Comparison of ENCODE assay signal across 21 cellular contexts in genomic region chr3:64815691-64816225, GRCh38.
DNase-seq lines count a peak whose midpoint lies in the region; TF ChIP-seq lines count a peak whose summit lies in the region.
"Had no signal": no experiment of that assay in that cellular context is flagged by ENCODE, and none has a peak within 500 bp of the region (broad histone marks: within the 10 kb centered on the region; RNA-seq: fewer than 3 reads in every experiment).

No MANE protein-coding gene starts in this region.

- no peak overlapping the region for H3K4me3 ChIP-seq in MM.1S (ENCODE audit: low read length)
- no peak overlapping the region for H3K4me3 ChIP-seq in mesodermal cell (ENCODE audit: extremely low read depth, insufficient read depth, low read length, poor library complexity, severe bottlenecking)
- peak overlapping the region in 1 of 5 donors; percentile 9 for H3K4me3 ChIP-seq in subcutaneous abdominal adipose tissue (ENCODE audit: low read depth in 1 of 5, low read length in 5 of 5)
- H3K4me3 ChIP-seq: body of pancreas, GM23248, prostate gland had no signal

- H3K4me3 Mint-ChIP-seq in brain (peak overlapping the region in 1 of 5 experiments; percentile 37), type B pancreatic cell (no peak overlapping the region)
- H3K4me3 Mint-ChIP-seq: activated naive CD4-positive, alpha-beta T cell treated with anti-CD3 and anti-CD28 coated beads for 36 hours; B cell; naive thymus-derived CD4-positive, alpha-beta T cell had no signal

- H3K27ac ChIP-seq in MM.1S (ENCODE audit: low read length) (no peak overlapping the region), mesodermal cell (ENCODE audit: low read depth, low read length, severe bottlenecking) (peak overlapping the region; percentile 17), subcutaneous abdominal adipose tissue (ENCODE audit: low read depth, low read length) (peak overlapping the region; percentile 38)
- H3K27ac ChIP-seq: body of pancreas, GM23248, prostate gland had no signal

- H3K4me1 Mint-ChIP-seq in brain, result peaks cover 47% of the 10 kb centered on the region
- H3K4me1 Mint-ChIP-seq in type B pancreatic cell (ENCODE audit: unreplicated experiment), result peaks cover 26% of the 10 kb centered on the region
- H3K4me1 Mint-ChIP-seq: B cell; naive thymus-derived CD4-positive, alpha-beta T cell had no signal

- no peaks in the 10 kb centered on the region for H3K9me2 ChIP-seq in MM.1S (replicated peaks; ENCODE audit: insufficient read depth, low read length)

- H3K79me2 ChIP-seq in MM.1S (ENCODE audit: low read length), result no peaks in the 10 kb centered on the region

- H3K27ac Mint-ChIP-seq in brain (peak overlapping the region in 4 of 5 experiments; percentile 51 to 90 (median 74)), type B pancreatic cell (no peak overlapping the region)
- H3K27ac Mint-ChIP-seq: activated naive CD4-positive, alpha-beta T cell treated with anti-CD3 and anti-CD28 coated beads for 36 hours; B cell; naive thymus-derived CD4-positive, alpha-beta T cell had no signal

- no peaks in the 10 kb centered on the region for H3K27me3 ChIP-seq in MM.1S (replicated peaks; ENCODE audit: insufficient read depth, low read length)
- H3K27me3 ChIP-seq in subcutaneous abdominal adipose tissue (ENCODE audit: control insufficient read depth in 5 of 5, insufficient read depth in 4 of 5, low read length in 5 of 5), result no peaks in the 10 kb centered on the region
- H3K27me3 ChIP-seq: body of pancreas had no signal

- peaks cover 5% of the 10 kb centered on the region for H3K36me3 Mint-ChIP-seq in brain
- H3K36me3 Mint-ChIP-seq in type B pancreatic cell, result no peaks in the 10 kb centered on the region
- H3K36me3 Mint-ChIP-seq: naive thymus-derived CD4-positive, alpha-beta T cell had no signal

- H3K9ac ChIP-seq in MM.1S (ENCODE audit: low read length), result no peak overlapping the region
- no peak overlapping the region for H3K9ac ChIP-seq in subcutaneous abdominal adipose tissue (ENCODE audit: low read length in 5 of 5)
- H3K9ac ChIP-seq: GM23248 had no signal

- H4K20me1 ChIP-seq in MM.1S (ENCODE audit: insufficient read depth, low read length), result no peaks in the 10 kb centered on the region

- no peak overlapping the region for H3K4me2 ChIP-seq in MM.1S (ENCODE audit: low read depth, low read length)

- H3K4me1 ChIP-seq in MM.1S (ENCODE audit: low read length), result no peaks in the 10 kb centered on the region
- H3K4me1 ChIP-seq in mesodermal cell (ENCODE audit: control insufficient read depth, insufficient read depth, low read length, poor library complexity, severe bottlenecking), result peaks cover 33% of the 10 kb centered on the region
- H3K4me1 ChIP-seq in subcutaneous abdominal adipose tissue (ENCODE audit: control insufficient read depth in 5 of 5, insufficient read depth in 5 of 5, low read length in 5 of 5), result peaks cover 2 to 28% (median 20%) of the 10 kb centered on the region in 5 donors
- H3K4me1 ChIP-seq: body of pancreas, prostate gland had no signal

- DNase-seq in MM.1S (peak; percentile 3), mesenteric fat pad (ENCODE audit: low spot score) (no peak), type B pancreatic cell (ENCODE audit: extremely low spot score, unreplicated experiment) (no peak)
- no peak for DNase-seq in stimulated activated CD4-positive, alpha-beta T cell treated with anti-CD3 and anti-CD28 coated beads, Interleukin-4, amount 100 ng/mL, for 24 hours
- DNase-seq in activated CD8-positive, alpha-beta memory T cell treated with anti-CD3 and anti-CD28 coated beads for 24 hours, result no peak
- DNase-seq: activated CD4-positive, CD25-positive, alpha-beta regulatory T cell treated with anti-CD3 and anti-CD28 coated beads, Interleukin-2, amount 50 U/mL, for 72 hours; activated naive CD4-positive, alpha-beta T cell treated with anti-CD3 and anti-CD28 coated beads for 36 hours; DMS153; GM23248; KG1; left colon; naive thymus-derived CD4-positive, alpha-beta T cell; NCI-H1417 treated with DMSO at 0.1 percent for 48 hours; NK-92 treated with Interleukin-12 subunit alpha and Interleukin-12 subunit beta, amount 100 ng/mL, for 24 hours; T-helper 9 cell had no signal

- H3K27me3 Mint-ChIP-seq in brain (peaks cover 7% of the 10 kb centered on the region), type B pancreatic cell (peaks cover 7% of the 10 kb centered on the region)
- H3K27me3 Mint-ChIP-seq: B cell had no signal

- no peaks in the 10 kb centered on the region for H3F3A ChIP-seq in MM.1S (ENCODE audit: insufficient read depth, low read length)

- TF ChIP-seq CTCF in MM.1S (IDR thresholded peaks at IDR 0.05; ENCODE audit: low read length) (no peak), brain (conservative IDR thresholded peaks at IDR 0.05) (no peak), type B pancreatic cell (conservative IDR thresholded peaks at IDR 0.05) (no peak)

- WGBS in mesodermal cell (ENCODE audit: insufficient coverage in 2 of 2), 2 experiments, result 78 to 88% methylated on average over 3 to 4 of the region's 6 CpGs

- no peak overlapping the region for H2AFZ ChIP-seq in MM.1S (ENCODE audit: low read length)
- H2AFZ ChIP-seq: GM23248 had no signal

- no peaks in the 10 kb centered on the region for H3K9me3 ChIP-seq in MM.1S (replicated peaks; ENCODE audit: insufficient read depth, low read length)
- H3K9me3 ChIP-seq in mesodermal cell (ENCODE audit: control insufficient read depth, low read length), result no peaks in the 10 kb centered on the region
- H3K9me3 ChIP-seq in subcutaneous abdominal adipose tissue (ENCODE audit: control insufficient read depth in 5 of 5, low read length in 5 of 5), result no peaks in the 10 kb centered on the region
- H3K9me3 ChIP-seq: body of pancreas, prostate gland had no signal

- H3K36me3 ChIP-seq in MM.1S (replicated peaks; ENCODE audit: insufficient read depth, low read length), result no peaks in the 10 kb centered on the region
- H3K36me3 ChIP-seq in mesodermal cell (ENCODE audit: control insufficient read depth, insufficient read depth, low read length), result no peaks in the 10 kb centered on the region
- H3K36me3 ChIP-seq in subcutaneous abdominal adipose tissue (ENCODE audit: control insufficient read depth in 5 of 5, insufficient read depth in 5 of 5, low read length in 5 of 5), result peaks cover 0 to 3% (median 0%) of the 10 kb centered on the region in 5 donors
- H3K36me3 ChIP-seq: prostate gland had no signal

- H3K9me3 Mint-ChIP-seq in brain (peaks cover 0 to 4% (median 2%) of the 10 kb centered on the region in 5 experiments), type B pancreatic cell (no peaks in the 10 kb centered on the region)
- H3K9me3 Mint-ChIP-seq: activated naive CD4-positive, alpha-beta T cell treated with anti-CD3 and anti-CD28 coated beads for 36 hours had no signal
